Comparison of ENCODE assay signal across 15 cellular contexts in genomic region chr15:53658827-53659226, GRCh38.
A peak's percentile ranks its signal among the peaks of the same experiment; 100 is the strongest.
DNase-seq lines count a peak whose midpoint lies in the region; ATAC-seq, FAIRE-seq and TF ChIP-seq lines count a peak whose summit lies in the region.
"Had no signal": no experiment of that assay in that cellular context is flagged by ENCODE, and none has a peak within 500 bp of the region (broad histone marks: within the 10 kb centered on the region; RNA-seq: fewer than 3 reads in every experiment).

No MANE protein-coding gene starts in this region.

- no peaks in the 10 kb centered on the region for H3K9me3 Mint-ChIP-seq in activated CD4-positive, alpha-beta T cell treated with anti-CD3 and anti-CD28 coated beads, Interleukin-2, amount 10 ng/mL, durations not matched to agents 7 days and 5 days

- no peaks in the 10 kb centered on the region for H3K4me1 ChIP-seq in vagina
- H3K4me1 ChIP-seq: body of pancreas had no signal

- H3K9me3 ChIP-seq in vagina = no peaks in the 10 kb centered on the region
- H3K9me3 ChIP-seq: body of pancreas, neutrophil had no signal

- H3K27ac ChIP-seq in vagina = no peak overlapping the region
- H3K27ac ChIP-seq: body of pancreas, KMS-11, neutrophil had no signal

- FAIRE-seq in endometrium (lab: Jason Lieb, UNC) = peak; percentile 39
- FAIRE-seq: H54 had no signal

- POLR2A ChIA-PET in activated CD4-positive, alpha-beta T cell treated with anti-CD3 and anti-CD28 coated beads, Interleukin-2, amount 10 ng/mL, durations not matched to agents 7 days and 5 days (lab: Charles Lee) = no interaction called here

- no peak for ATAC-seq in GM21786 (IDR thresholded peaks at IDR 0.05; ENCODE audit: unreplicated experiment)
- ATAC-seq: body of pancreas had no signal

- intact Hi-C loops in vagina (cut with DNase I) = no loop called here

- H3K36me3 Mint-ChIP-seq in activated CD4-positive, alpha-beta T cell treated with anti-CD3 and anti-CD28 coated beads, Interleukin-2, amount 10 ng/mL, durations not matched to agents 7 days and 5 days (ENCODE audit: low read depth) = no peaks in the 10 kb centered on the region

- H3K27me3 ChIP-seq in vagina = no peaks in the 10 kb centered on the region
- H3K27me3 ChIP-seq: body of pancreas, neutrophil had no signal

- DNase-seq in COLO668 (lab: John Stamatoyannopoulos, UW; ENCODE audit: unreplicated experiment) (peak; percentile 45), NCI-H1436 treated with DMSO at 0.1 percent for 48 hours (lab: John Stamatoyannopoulos, UW) (peak; percentile 46), NCI-H446 (lab: John Stamatoyannopoulos, UW) (peak; percentile 55 to 78), vagina (ENCODE audit: extremely low spot score in 2 of 2) (no peak), cerebellar nuclear complex (lab: John Stamatoyannopoulos, UW) (no peak)
- no peak for DNase-seq in activated CD4-positive, alpha-beta T cell treated with anti-CD3 and anti-CD28 coated beads, Interleukin-2, amount 10 ng/mL, durations not matched to agents 7 days and 5 days
- DNase-seq: activated effector memory CD4-positive, alpha-beta T cell treated with Interleukin-2 at 50 U/mL for 16 hours; body of pancreas; effector CD4-positive, alpha-beta T cell; stimulated activated naive CD4-positive, alpha-beta T cell had no signal

- TF ChIP-seq POLR2A in vagina (IDR thresholded peaks at IDR 0.05) = no peak

- TF ChIP-seq CTCF in vagina (IDR thresholded peaks at IDR 0.05) = no peak

- CTCF ChIA-PET in activated CD4-positive, alpha-beta T cell treated with anti-CD3 and anti-CD28 coated beads, Interleukin-2, amount 10 ng/mL, durations not matched to agents 7 days and 5 days (lab: Charles Lee) = no interaction called here

- H3K4me1 Mint-ChIP-seq in activated CD4-positive, alpha-beta T cell treated with anti-CD3 and anti-CD28 coated beads, Interleukin-2, amount 10 ng/mL, durations not matched to agents 7 days and 5 days = no peaks in the 10 kb centered on the region

- no peaks in the 10 kb centered on the region for H3K36me3 ChIP-seq in vagina
- H3K36me3 ChIP-seq: neutrophil had no signal

- H3K27me3 Mint-ChIP-seq in activated CD4-positive, alpha-beta T cell treated with anti-CD3 and anti-CD28 coated beads, Interleukin-2, amount 10 ng/mL, durations not matched to agents 7 days and 5 days = no peaks in the 10 kb centered on the region

- H3K4me3 Mint-ChIP-seq in activated CD4-positive, alpha-beta T cell treated with anti-CD3 and anti-CD28 coated beads, Interleukin-2, amount 10 ng/mL, durations not matched to agents 7 days and 5 days = no peak overlapping the region

- H3K4me3 ChIP-seq in vagina = no peak overlapping the region
- H3K4me3 ChIP-seq: body of pancreas had no signal

- no peak overlapping the region for H3K27ac Mint-ChIP-seq in activated CD4-positive, alpha-beta T cell treated with anti-CD3 and anti-CD28 coated beads, Interleukin-2, amount 10 ng/mL, durations not matched to agents 7 days and 5 days

Comparison
In these comparisons a context has a peak if more than half of its experiments do, and no peak if none do; other contexts are left out.
1. DNase-seq: peak in COLO668 (single experiment), NCI-H1436 treated with DMSO at 0.1 percent for 48 hours (single experiment) and NCI-H446 (2 of 2); none in vagina (0 of 2), cerebellar nuclear complex (0 of 2) and activated CD4-positive, alpha-beta T cell treated with anti-CD3 and anti-CD28 coated beads, Interleukin-2, amount 10 ng/mL, durations not matched to agents 7 days and 5 days (single experiment).